2 cellular contexts compared by ENCODE assay signal in genomic region chr2:319059-319600, GRCh38.
A peak's percentile ranks its signal among the peaks of the same experiment; 100 is the strongest.
TF ChIP-seq lines count a peak whose summit lies in the region.

No MANE protein-coding gene starts in this region.

TF ChIP-seq in GM23338, 12 proteins besides CTCF, POLR2A, EP300 and RAD21 (continued from another document):
- TF ChIP-seq REST (IDR thresholded peaks at IDR 0.05; ENCODE audit: unreplicated experiment) = no peak
- no peak for TF ChIP-seq POLR2AphosphoS5 (IDR thresholded peaks at IDR 0.05; ENCODE audit: low read depth)
- TF ChIP-seq JUNB (IDR thresholded peaks at IDR 0.05; ENCODE audit: unreplicated experiment) = no peak

TF ChIP-seq in HEK293, 187 proteins besides CTCF, POLR2A, EP300 and RAD21 (continued from another document):
- peak; percentile 98 for TF ChIP-seq EGR2 (tag by site-specific recombination; IDR thresholded peaks at IDR 0.05; ENCODE audit: low read depth)
- peak; percentile 90 for TF ChIP-seq KLF9 (tag by site-specific recombination; IDR thresholded peaks at IDR 0.05; ENCODE audit: low read depth)
- peak; percentile 56; the same call in 1 of the 2 replicates for TF ChIP-seq ZSCAN4 (tag by site-specific recombination; IDR thresholded peaks at IDR 0.05)
- peak; percentile 36; the same call in 1 of the 2 replicates for TF ChIP-seq KLF8 (tag by site-specific recombination; IDR thresholded peaks at IDR 0.05)
- TF ChIP-seq ZFHX2 (tag by site-specific recombination; conservative IDR thresholded peaks at IDR 0.05) = peak; percentile 98
